In the genomic region with DNA sequence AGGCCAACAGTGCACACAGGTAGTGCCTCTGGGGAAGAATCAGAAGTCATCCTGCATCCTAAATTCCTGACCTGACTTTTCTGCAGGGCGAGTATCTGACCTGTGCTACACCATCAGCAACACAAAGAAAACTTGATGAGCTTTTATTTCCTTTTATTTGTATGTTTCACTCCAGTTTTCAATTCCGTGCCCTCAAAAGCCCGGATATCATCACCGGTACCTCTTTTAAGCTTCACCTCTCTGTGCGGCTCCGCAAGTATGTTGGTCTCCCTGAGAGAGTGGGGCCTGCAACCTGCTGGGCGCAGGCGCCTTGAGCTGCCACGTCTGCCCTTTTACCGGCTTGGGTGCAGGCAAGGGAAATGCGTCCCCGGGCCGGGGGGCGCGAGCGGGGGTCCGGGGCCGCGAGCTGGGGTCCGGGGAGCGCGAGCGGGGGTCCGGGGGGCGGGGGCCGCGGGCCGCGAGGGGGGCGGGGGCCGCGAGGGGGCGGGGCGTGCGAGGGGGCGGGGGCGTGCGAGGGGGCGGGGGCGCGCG, we compare ENCODE assay signal across 8 cellular contexts. TPM values are rescaled to one million over a fixed set of nuclear protein-coding genes. Genes with fewer than 3 reads are reported as not detected.
A peak's percentile ranks its signal among the peaks of the same experiment; 100 is the strongest.
DNase-seq lines count a peak whose midpoint lies in the region; ATAC-seq and TF ChIP-seq lines count a peak whose summit lies in the region.

No MANE protein-coding gene starts in this region.

- in situ Hi-C loops in brain microvascular endothelial cell (cut with HindIII; ENCODE audit: low pct_ligation_motif_present, low sequenced_read_pairs) = no loop called here

- H3K27ac ChIP-seq in RWPE2 (ENCODE audit: poor library complexity, severe bottlenecking) (no peak overlapping the region), brain microvascular endothelial cell (no peak overlapping the region), spleen (peak overlapping the region in 6 of 8 donors; percentile 34 to 66 (median 60))

- H3K4me1 ChIP-seq in RWPE2 (ENCODE audit: insufficient read depth, poor library complexity, severe bottlenecking) = no peaks in the 10 kb centered on the region
- H3K4me1 ChIP-seq in spleen = peaks cover 0 to 17% (median 4%) of the 10 kb centered on the region in 6 donors

- H3K36me3 ChIP-seq in GM06990 (ENCODE audit: control insufficient read depth, insufficient read depth, low read length) (no peaks in the 10 kb centered on the region), RWPE2 (ENCODE audit: low read depth) (no peaks in the 10 kb centered on the region), brain microvascular endothelial cell (replicated peaks) (no peaks in the 10 kb centered on the region), spleen (no peaks in the 10 kb centered on the region)

- H3K9me3 ChIP-seq in RWPE2 (ENCODE audit: severe bottlenecking) (no peaks in the 10 kb centered on the region), spleen (peaks cover 0 to 53% (median 6%) of the 10 kb centered on the region in 8 donors)

- no peak for TF ChIP-seq POLR2A in spleen (IDR thresholded peaks at IDR 0.05)

- 2 to 13% (median 5%) methylated on average over 8 to 38 of the region's 42 CpGs for WGBS in spleen, 5 donors

- H3K4me3 ChIP-seq in GM06990 (replicated peaks; ENCODE audit: low read depth, low read length) = peak overlapping the region; percentile 37; the same call in 1 of the 2 replicates
- H3K4me3 ChIP-seq in RWPE2 (ENCODE audit: severe bottlenecking) = peak overlapping the region; percentile 22
- peak overlapping the region; percentile 43 for H3K4me3 ChIP-seq in brain microvascular endothelial cell (ENCODE audit: low read depth, low read length)
- peak overlapping the region in 7 of 8 donors; percentile 11 to 73 (median 39) for H3K4me3 ChIP-seq in spleen

- H3K27me3 ChIP-seq in GM06990 (replicated peaks; ENCODE audit: control insufficient read depth, insufficient read depth, low read length) (no peaks in the 10 kb centered on the region), RWPE2 (ENCODE audit: insufficient read depth, poor library complexity, severe bottlenecking) (no peaks in the 10 kb centered on the region), brain microvascular endothelial cell (replicated peaks) (no peaks in the 10 kb centered on the region), spleen (replicated peaks in 1 of 7) (no peaks in the 10 kb centered on the region)

- TF ChIP-seq CTCF in GM06990 (IDR thresholded peaks at IDR 0.05; ENCODE audit: insufficient read depth, low read length, poor library complexity, severe bottlenecking) = no peak
- TF ChIP-seq CTCF in RWPE2 (IDR thresholded peaks at IDR 0.05; ENCODE audit: poor library complexity, severe bottlenecking) = no peak
- no peak for TF ChIP-seq CTCF in brain microvascular endothelial cell (IDR thresholded peaks at IDR 0.05; ENCODE audit: low read depth, low read length, missing control alignments)
- no peak for TF ChIP-seq CTCF in spleen (IDR thresholded peaks at IDR 0.05 in 8 of 11, conservative IDR thresholded peaks at IDR 0.05 in 3 of 11)

- intact Hi-C loops in spleen (cut with DNase I; ENCODE audit: low total_unique reads) = no loop called here

- peak; percentile 11 for DNase-seq in GM06990 (ENCODE audit: extremely low read depth, insufficient read length)
- no peak for DNase-seq in RWPE2 (ENCODE audit: low spot score)
- peak; percentile 28 for DNase-seq in brain microvascular endothelial cell
- peak; percentile 39 for DNase-seq in iPS-NIHi11 (ENCODE audit: low spot score)
- peak; percentile 77 for DNase-seq in spleen
- no peak for DNase-seq in NCI-H2081 (lab: John Stamatoyannopoulos, UW)

- ATAC-seq in RWPE2 (ENCODE audit: low read depth) (peak; percentile 43; the same call in 2 of the 3 replicates), GM21367 (IDR thresholded peaks at IDR 0.05; ENCODE audit: unreplicated experiment) (no peak), HG03108 (IDR thresholded peaks at IDR 0.05; ENCODE audit: unreplicated experiment) (no peak)

RNA-seq across cellular contexts. Expression of gene DUXA, which starts 4.3 kb away (rescaled TPM):
- not detected for total RNA-seq in spleen
- not detected for polyA plus RNA-seq in spleen

RNA-seq across cellular contexts. Expression of gene ZNF264, which starts 19.7 kb away (rescaled TPM):
- 10 to 100 TPM; 52.0 to 68.9 (median 58.9) TPM for total RNA-seq in spleen
- polyA plus RNA-seq in spleen = 1 to 10 TPM; 3.8 to 6.8 (median 6.4) TPM

RNA-seq across cellular contexts. Expression of gene ZIM3, which starts 26.6 kb away (rescaled TPM):
- not detected for total RNA-seq in spleen
- not detected for polyA plus RNA-seq in spleen

RNA-seq across cellular contexts. Expression of gene USP29, which starts 51.8 kb away (rescaled TPM):
- not detected for total RNA-seq in spleen
- not detected for polyA plus RNA-seq in spleen

RNA-seq across cellular contexts. Expression of gene AURKC, which starts 59.2 kb away (rescaled TPM):
- 1 to 10 TPM; 3.1 to 8.3 (median 4.8) TPM for total RNA-seq in spleen
- polyA plus RNA-seq in spleen = 1 to 10 TPM; 4.1 to 5.5 (median 4.4) TPM

Comparison
In these comparisons a context has a peak if more than half of its experiments do, and no peak if none do; other contexts are left out.
1. DNase-seq: peak in GM06990 (single experiment), brain microvascular endothelial cell (single experiment), iPS-NIHi11 (single experiment) and spleen (single experiment); none in RWPE2 (single experiment) and NCI-H2081 (0 of 2).
2. H3K27ac ChIP-seq: peak in spleen (6 of 8); none in RWPE2 (single experiment) and brain microvascular endothelial cell (single experiment).
3. Peak in every context shown above with its lines, with median percentiles within 50 percentile points of each other: H3K4me3 ChIP-seq.